ENCODE assay signal across 8 cellular contexts in genomic region chr16:3027983-3028715, GRCh38. TPM values are rescaled to one million over a fixed set of nuclear protein-coding genes. Genes with fewer than 3 reads are reported as not detected.
A peak's percentile ranks its signal among the peaks of the same experiment; 100 is the strongest.
DNase-seq lines count a peak whose midpoint lies in the region; ATAC-seq, FAIRE-seq and TF ChIP-seq lines count a peak whose summit lies in the region.

No MANE protein-coding gene starts in this region.

- H3K9me3 Mint-ChIP-seq in glutamatergic neuron (ENCODE audit: unreplicated experiment) = peaks cover 2% of the 10 kb centered on the region

- no peak overlapping the region for H3K4me3 ChIP-seq in GM12865 (ENCODE audit: low read depth, low read length)

- intact Hi-C loops in posterior cingulate gyrus (cut with DNase I) = no loop called here

- H3K4me3 Mint-ChIP-seq in glutamatergic neuron (ENCODE audit: unreplicated experiment) = peak overlapping the region; percentile 42

- ATAC-seq in HG03039 (IDR thresholded peaks at IDR 0.05; ENCODE audit: unreplicated experiment) = no peak

- H3K27me3 Mint-ChIP-seq in glutamatergic neuron (ENCODE audit: unreplicated experiment) = peaks cover 17% of the 10 kb centered on the region

- peak overlapping the region; percentile 64 for H3K27ac Mint-ChIP-seq in glutamatergic neuron (ENCODE audit: unreplicated experiment)

- H3K36me3 Mint-ChIP-seq in glutamatergic neuron (ENCODE audit: unreplicated experiment) = no peaks in the 10 kb centered on the region

- peaks cover 10% of the 10 kb centered on the region for H3K4me1 Mint-ChIP-seq in glutamatergic neuron (ENCODE audit: low read depth, unreplicated experiment)

- peak; percentile 91 for DNase-seq in GM12865 (ENCODE audit: low read depth)
- DNase-seq in LoVo (ENCODE audit: low spot score) = peak; percentile 79
- peak; percentile 53 for DNase-seq in SHP77 treated with DMSO at 0.1 percent for 48 hours (lab: John Stamatoyannopoulos, UW)
- DNase-seq in activated naive CD4-positive, alpha-beta T cell (lab: John Stamatoyannopoulos, UW) = peak; percentile 67 to 87 (median 79)
- peak; percentile 94 for DNase-seq in glutamatergic neuron
- DNase-seq in posterior cingulate gyrus = peak; percentile 51 to 97 (median 85)
- peak; percentile 86 for DNase-seq in urothelium cell line (ENCODE audit: low spot score)

- peak; percentile 83 for TF ChIP-seq CTCF in GM12865 (IDR thresholded peaks at IDR 0.05; ENCODE audit: insufficient read depth, low read depth, low read length, missing control alignments)
- TF ChIP-seq CTCF in glutamatergic neuron (IDR thresholded peaks at IDR 0.05; ENCODE audit: partially characterized antibody, unreplicated experiment) = peak; percentile 91

- no peak for FAIRE-seq in urothelium cell line (lab: Jason Lieb, UNC)

RNA-seq across cellular contexts. Expression of gene THOC6, which starts 4.3 kb away (rescaled TPM):
- 30.2 TPM for total RNA-seq in glutamatergic neuron (ENCODE audit: unreplicated experiment)

RNA-seq across cellular contexts. Expression of gene HCFC1R1, which starts 4.4 kb away (rescaled TPM):
- 117 TPM for total RNA-seq in glutamatergic neuron (ENCODE audit: unreplicated experiment)

RNA-seq across cellular contexts. Expression of gene TNFRSF12A, which starts 8.0 kb away (rescaled TPM):
- total RNA-seq in glutamatergic neuron (ENCODE audit: unreplicated experiment) = 4.2 TPM

RNA-seq across cellular contexts. Expression of gene BICDL2, which starts 8.6 kb away (rescaled TPM):
- not detected for total RNA-seq in glutamatergic neuron (ENCODE audit: unreplicated experiment)

RNA-seq across cellular contexts. Expression of gene CLDN6, which starts 10.2 kb away (rescaled TPM):
- total RNA-seq in glutamatergic neuron (ENCODE audit: unreplicated experiment) = 31.1 TPM
